ENCODE assay signal across 1 cellular context in genomic region chr3:170448530-170449110, GRCh38.
TF ChIP-seq lines count a peak whose summit lies in the region.

No MANE protein-coding gene starts in this region.

TF ChIP-seq in K562, 482 proteins besides CTCF, POLR2A, EP300 and RAD21 (continued from another document):
- TF ChIP-seq AFF4 (CRISPR knock-in tag; IDR thresholded peaks at IDR 0.05) = no peak
- no peak for TF ChIP-seq PHB (CRISPR knock-in tag; IDR thresholded peaks at IDR 0.05)
- TF ChIP-seq POLR2AphosphoS5 (IDR thresholded peaks at IDR 0.05; ENCODE audit: control insufficient read depth, insufficient read depth, low read depth, low read length) = no peak
- no peak for TF ChIP-seq BHLHE40 (IDR thresholded peaks at IDR 0.05; ENCODE audit: low read length)
- no peak for TF ChIP-seq TARDBP (IDR thresholded peaks at IDR 0.05)
- no peak for TF ChIP-seq POLR3A (IDR thresholded peaks at IDR 0.05; ENCODE audit: borderline replicate concordance, extremely low read depth, insufficient read depth, insufficient read length)
